In the genomic region with DNA sequence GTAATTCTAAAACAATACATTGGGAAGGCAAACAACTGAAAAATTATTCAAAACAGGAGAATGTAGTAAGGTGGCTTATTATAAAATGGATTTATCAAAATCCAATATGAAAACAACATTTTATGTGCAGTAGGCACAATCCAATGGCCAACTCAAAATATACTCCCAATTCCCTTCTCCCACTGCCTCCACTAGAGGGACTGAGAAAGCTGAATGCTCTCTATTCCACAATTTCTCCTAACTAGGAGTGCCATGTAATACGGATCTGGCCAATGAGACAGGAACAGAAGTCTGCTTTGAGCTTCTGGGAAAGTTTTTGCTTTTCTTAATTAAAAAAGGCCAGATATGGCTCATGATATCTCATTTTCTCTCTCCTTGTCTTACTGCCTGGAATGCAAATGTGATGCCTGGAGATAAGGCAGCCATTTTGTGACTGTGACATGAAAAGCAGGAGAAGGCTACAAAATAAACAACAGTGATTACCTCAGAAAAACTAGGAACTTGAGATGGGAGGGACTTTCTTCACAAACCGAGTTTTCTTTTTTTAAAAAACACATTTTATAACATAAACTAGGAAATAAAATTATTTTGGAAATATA, we compare ENCODE assay signal across 11 cellular contexts. TPM values are rescaled to one million over a fixed set of nuclear protein-coding genes. Genes with fewer than 3 reads are reported as not detected.
DNase-seq lines count a peak whose midpoint lies in the region; ATAC-seq, FAIRE-seq and TF ChIP-seq lines count a peak whose summit lies in the region.
"Had no signal": no experiment of that assay in that cellular context is flagged by ENCODE, and none has a peak within 500 bp of the region (broad histone marks: within the 10 kb centered on the region; RNA-seq: fewer than 3 reads in every experiment).

No MANE protein-coding gene starts in this region.

- no peak overlapping the region for H3K18ac ChIP-seq in mesendoderm (ENCODE audit: low read length)

- no peaks in the 10 kb centered on the region for H3K36me3 ChIP-seq in Caco-2 (ENCODE audit: control insufficient read depth, insufficient read depth, low read length)
- H3K36me3 ChIP-seq in bronchial epithelial cell (ENCODE audit: control insufficient read depth, insufficient read depth, low read length): no peaks in the 10 kb centered on the region
- no peaks in the 10 kb centered on the region for H3K36me3 ChIP-seq in mesendoderm (ENCODE audit: control insufficient read depth, insufficient read depth, low read length)
- H3K36me3 ChIP-seq: vagina had no signal

- no CpG with 5 or more reads among the region's 2 CpGs for WGBS in mesendoderm (ENCODE audit: extremely low coverage, insufficient coverage, low lambda C conversion rate)

- no peak overlapping the region for H3K4me2 ChIP-seq in mesendoderm (ENCODE audit: low read length)

- H3K36me3 Mint-ChIP-seq in Caco-2 (ENCODE audit: insufficient read depth, unreplicated experiment): peaks cover 12% of the 10 kb centered on the region

- H4K8ac ChIP-seq in mesendoderm (ENCODE audit: low read depth, low read length): no peak overlapping the region

- no peak overlapping the region for H3K4me3 ChIP-seq in Caco-2 (ENCODE audit: low read depth, low read length)
- no peak overlapping the region for H3K4me3 ChIP-seq in bronchial epithelial cell (ENCODE audit: low read depth, low read length)
- no peak overlapping the region for H3K4me3 ChIP-seq in mesendoderm (ENCODE audit: low read length)
- H3K4me3 ChIP-seq: vagina had no signal

- ATAC-seq in HG03342 (IDR thresholded peaks at IDR 0.05; ENCODE audit: unreplicated experiment) (no peak), GM21737 (IDR thresholded peaks at IDR 0.05; ENCODE audit: unreplicated experiment) (no peak)

- no TSS peak for BruUV-seq in Caco-2 (replicated peaks; lab: Mats Ljungman, UMichigan)

- H3K4ac ChIP-seq in mesendoderm (ENCODE audit: low read depth, low read length): no peak overlapping the region

- POLR2A ChIA-PET in Caco-2 (lab: Charles Lee): no interaction called here

- no peak overlapping the region for H2BK5ac ChIP-seq in mesendoderm (ENCODE audit: low read length)

- no peak overlapping the region for H2AK5ac ChIP-seq in mesendoderm (ENCODE audit: low read length)

- H2BK15ac ChIP-seq in mesendoderm (replicated peaks; ENCODE audit: low read depth): no peak overlapping the region

- H3K9me3 ChIP-seq in Caco-2: no peaks in the 10 kb centered on the region
- H3K9me3 ChIP-seq: vagina had no signal

- H3K27me3 ChIP-seq in Caco-2 (replicated peaks; ENCODE audit: control insufficient read depth, insufficient read depth, low read length) (no peaks in the 10 kb centered on the region), bronchial epithelial cell (ENCODE audit: control insufficient read depth, insufficient read depth, low read length) (no peaks in the 10 kb centered on the region), mesendoderm (ENCODE audit: insufficient read depth, low read length, poor library complexity) (no peaks in the 10 kb centered on the region)
- H3K27me3 ChIP-seq: vagina had no signal

- no peaks in the 10 kb centered on the region for H3K27me3 Mint-ChIP-seq in Caco-2 (ENCODE audit: insufficient read depth, unreplicated experiment)

- no peak overlapping the region for H3K9ac ChIP-seq in mesendoderm (ENCODE audit: low read length)

- H3K79me2 ChIP-seq in mesendoderm (ENCODE audit: control insufficient read depth, insufficient read depth, low read length): no peaks in the 10 kb centered on the region

- H3K27ac Mint-ChIP-seq in Caco-2 (ENCODE audit: unreplicated experiment): peak overlapping the region; percentile 46

- in situ Hi-C loops in KBM-7 (cut with MboI; ENCODE audit: low pct_unique_long_range_greater_than_20kb, low sequenced_read_pairs): loop anchor here (25.0 kb wide), 1 partner anchor 275 kb away; no protein-coding TSS in a partner anchor

- H3K27ac ChIP-seq in mesendoderm (ENCODE audit: low read depth, low read length): no peak overlapping the region
- H3K27ac ChIP-seq: vagina had no signal

- H3K23ac ChIP-seq in mesendoderm (ENCODE audit: low read length): no peak overlapping the region

- H4K5ac ChIP-seq in mesendoderm (ENCODE audit: low read length): no peak overlapping the region

- no peaks in the 10 kb centered on the region for H3K9me3 Mint-ChIP-seq in Caco-2 (ENCODE audit: unreplicated experiment)

- intact Hi-C loops in Caco-2 (cut with micrococcal nuclease; ENCODE audit: unreplicated experiment): loop anchor here (2.0 kb wide), 2 partner anchors 58 to 142 kb away; no protein-coding TSS in a partner anchor

- DNase-seq in Caco-2 (peak in 1 of 2 experiments; percentile 32), KBM-7 (peak; percentile 14), bronchial epithelial cell (ENCODE audit: low read depth) (peak; percentile 29), mesendoderm (peak; percentile 61), cerebellar nuclear complex (lab: John Stamatoyannopoulos, UW) (no peak), NCI-H146 (lab: John Stamatoyannopoulos, UW) (no peak)
- DNase-seq: activated T-cell treated with anti-CD3 and anti-CD28 coated beads, Interleukin-2, amount 50 U/mL, for 1 hour; occipital lobe had no signal

- H3K4me1 ChIP-seq in Caco-2: peaks cover 8% of the 10 kb centered on the region; the same call in 1 of the 2 replicates
- H3K4me1 ChIP-seq in mesendoderm (ENCODE audit: control insufficient read depth, low read depth, low read length): no peaks in the 10 kb centered on the region

- no peak overlapping the region for H3K4me3 Mint-ChIP-seq in Caco-2 (ENCODE audit: unreplicated experiment)

- no peak overlapping the region for H3K56ac ChIP-seq in mesendoderm (ENCODE audit: low read length)

- CTCF ChIA-PET in Caco-2 (lab: Charles Lee): interaction anchor here (0.5 to 1.6 kb wide), 6 partner anchors 10 to 390 kb away, joined by 3 to 15 read pairs (median 3); a partner anchor contains a TSS

- H3K79me1 ChIP-seq in mesendoderm (ENCODE audit: low read length): peaks cover 2% of the 10 kb centered on the region

- peaks cover 23% of the 10 kb centered on the region for H3K4me1 Mint-ChIP-seq in Caco-2 (ENCODE audit: low read depth, unreplicated experiment)

- FAIRE-seq in bronchial epithelial cell (lab: Jason Lieb, UNC): no peak

- peak; percentile 44 to 66 for TF ChIP-seq CTCF in Caco-2 (IDR thresholded peaks at IDR 0.05; ENCODE audit: insufficient read depth in 1 of 2, low read depth in 1 of 2, low read length in 1 of 2, severe bottlenecking in 1 of 2, unreplicated experiment in 1 of 2)
- TF ChIP-seq CTCF in bronchial epithelial cell (IDR thresholded peaks at IDR 0.05; ENCODE audit: insufficient read depth, low read length, severe bottlenecking): peak; percentile 24

- no peak overlapping the region for H2BK120ac ChIP-seq in mesendoderm (ENCODE audit: low read depth, low read length)

RNA-seq across cellular contexts. Expression of a gene that starts 18.8 kb away (rescaled TPM):
- total RNA-seq in Caco-2 (2022): 42.8 and 46.1 TPM in 2 replicates
- total RNA-seq in bronchial epithelial cell: 32.6 and 36.6 TPM in 2 replicates
- polyA plus RNA-seq in mesendoderm (2013, experiment 1 of 2): 34.6 TPM
- 34.3 TPM for polyA plus RNA-seq in mesendoderm (2013, experiment 2 of 2)

Comparison
In these comparisons a context has a peak if more than half of its experiments do, and no peak if none do; other contexts are left out.
1. DNase-seq: peak in KBM-7 (single experiment), bronchial epithelial cell (single experiment) and mesendoderm (single experiment); none in cerebellar nuclear complex (0 of 2) and NCI-H146 (single experiment).